ENCODE assay signal across 8 cellular contexts in the genomic region with DNA sequence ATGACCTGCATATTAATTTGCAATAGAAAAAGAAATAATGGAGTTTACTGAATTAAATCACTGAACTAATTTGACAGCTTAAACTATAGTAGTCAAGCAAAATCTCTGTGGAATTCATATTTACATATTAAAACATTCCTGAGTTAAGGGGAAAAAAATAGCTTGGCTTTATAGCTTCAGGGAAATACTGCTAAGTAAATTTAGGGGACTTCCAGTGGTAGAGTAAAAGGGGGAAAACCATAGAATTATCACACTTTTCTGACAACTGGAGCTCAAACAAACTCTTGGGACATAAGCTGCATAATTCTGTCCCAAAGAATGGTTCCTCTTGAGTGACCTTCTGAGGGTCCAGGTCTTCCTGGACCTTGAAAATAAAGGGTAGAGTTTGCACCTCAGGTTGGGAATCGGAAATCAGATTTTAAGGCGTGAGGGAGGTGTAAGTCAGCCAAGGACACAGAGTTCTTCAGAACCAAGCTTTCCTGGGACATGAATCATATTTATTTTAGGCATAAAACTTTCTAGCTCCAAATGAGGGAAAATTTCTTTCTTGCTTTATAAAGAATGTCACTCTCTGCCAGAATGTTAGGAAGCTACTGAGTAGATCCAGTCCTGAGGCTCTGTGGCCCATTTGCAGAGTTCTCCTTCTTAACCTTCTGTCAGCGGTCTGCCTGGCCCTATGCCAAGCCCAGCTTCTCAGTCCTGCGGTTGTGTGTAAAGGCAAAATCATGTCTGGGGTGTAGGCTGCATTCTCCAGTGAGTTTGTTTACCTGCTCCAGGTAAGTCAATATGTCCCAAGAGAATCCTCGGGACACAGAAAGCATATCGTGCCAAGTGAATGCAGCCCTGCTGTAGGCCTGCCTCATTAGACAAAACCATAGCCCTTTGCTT. TPM values are rescaled to one million over a fixed set of nuclear protein-coding genes. Genes with fewer than 3 reads are reported as not detected.
A peak's percentile ranks its signal among the peaks of the same experiment; 100 is the strongest.
DNase-seq lines count a peak whose midpoint lies in the region.

No MANE protein-coding gene starts in this region.

- DNase-seq in AG20443 (ENCODE audit: low spot score) (peak; percentile 45), NCI-H1930 (lab: John Stamatoyannopoulos, UW) (peak; percentile 42 to 53), cerebellar cortex (ENCODE audit: low spot score) (peak; percentile 75), mucosa of gallbladder (ENCODE audit: low spot score) (peak; percentile 67), SW 1271 (lab: John Stamatoyannopoulos, UW) (no peak), iPS-NIHi11 (ENCODE audit: low spot score) (no peak)
- no peak for DNase-seq in activated T-cell treated with anti-CD3 and anti-CD28 coated beads, Interleukin-2, amount 50 U/mL, for 1 hour
- DNase-seq in activated CD4-positive, CD25-positive, alpha-beta regulatory T cell treated with anti-CD3 and anti-CD28 coated beads, Interleukin-2, amount 50 U/mL, for 72 hours: no peak

RNA-seq across cellular contexts. Expression of a gene that starts 28.9 kb away (rescaled TPM):
- total RNA-seq in mucosa of gallbladder: 396 TPM

RNA-seq across cellular contexts. Expression of a gene that starts 52.4 kb away (rescaled TPM):
- 55.3 TPM for total RNA-seq in mucosa of gallbladder

Comparison
In these comparisons a context has a peak if more than half of its experiments do, and no peak if none do; other contexts are left out.
1. DNase-seq: peak in AG20443 (single experiment), NCI-H1930 (2 of 2), cerebellar cortex (single experiment) and mucosa of gallbladder (single experiment); none in activated T-cell treated with anti-CD3 and anti-CD28 coated beads, Interleukin-2, amount 50 U/mL, for 1 hour (single experiment), SW 1271 (0 of 2), iPS-NIHi11 (single experiment) and activated CD4-positive, CD25-positive, alpha-beta regulatory T cell treated with anti-CD3 and anti-CD28 coated beads, Interleukin-2, amount 50 U/mL, for 72 hours (single experiment).